Comparison of ENCODE assay signal across 2 cellular contexts in the genomic region with DNA sequence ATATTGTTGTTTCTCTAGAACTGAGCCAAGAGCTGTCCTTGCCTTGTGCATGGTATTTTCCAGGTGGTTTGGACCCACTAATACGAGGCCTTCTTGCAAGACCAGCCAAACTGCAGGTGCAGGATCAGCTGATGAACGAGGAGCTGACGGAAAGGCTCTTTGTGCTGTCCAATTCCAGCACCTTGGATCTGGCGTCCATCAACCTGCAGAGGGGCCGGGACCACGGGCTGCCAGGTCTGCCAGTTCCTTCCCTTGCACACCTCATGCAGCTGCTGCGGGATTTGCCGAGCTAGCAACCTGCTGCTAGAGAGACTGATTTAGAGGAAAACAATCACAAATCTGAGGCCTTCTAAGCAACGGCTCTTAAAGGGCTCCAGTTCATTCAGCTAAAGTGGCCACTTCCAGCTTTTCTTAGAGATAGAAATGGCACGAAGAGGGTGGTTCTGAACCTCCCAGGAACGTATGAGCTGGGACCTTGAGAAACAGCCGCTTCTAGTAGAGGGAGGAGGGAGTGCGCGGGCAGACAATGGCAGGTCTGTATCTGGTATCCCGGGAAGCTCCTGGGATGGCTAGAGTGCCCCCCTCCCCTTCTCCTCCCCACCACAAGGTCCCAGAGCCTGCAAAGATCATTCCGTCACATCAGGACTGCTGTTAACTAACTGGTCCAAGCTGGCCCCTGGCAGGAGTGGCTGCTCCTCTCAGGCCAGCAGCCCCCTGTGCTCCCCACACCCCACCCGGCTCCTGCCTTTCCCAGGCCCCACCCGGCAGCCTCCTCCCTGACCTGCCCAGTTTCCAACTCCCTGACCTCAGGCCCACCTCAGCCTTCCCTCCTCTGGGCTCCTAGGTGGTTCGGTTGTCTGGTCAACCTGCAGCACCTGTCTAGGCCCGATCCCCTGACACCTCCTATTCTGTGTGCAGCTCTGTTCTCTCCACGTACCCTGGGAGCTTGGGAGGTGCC.
TF ChIP-seq lines count a peak whose summit lies in the region.

No MANE protein-coding gene starts in this region.

TF ChIP-seq in GM23338, 12 proteins besides CTCF, POLR2A, EP300 and RAD21 (continues in another document):
- TF ChIP-seq, protein P1, sequence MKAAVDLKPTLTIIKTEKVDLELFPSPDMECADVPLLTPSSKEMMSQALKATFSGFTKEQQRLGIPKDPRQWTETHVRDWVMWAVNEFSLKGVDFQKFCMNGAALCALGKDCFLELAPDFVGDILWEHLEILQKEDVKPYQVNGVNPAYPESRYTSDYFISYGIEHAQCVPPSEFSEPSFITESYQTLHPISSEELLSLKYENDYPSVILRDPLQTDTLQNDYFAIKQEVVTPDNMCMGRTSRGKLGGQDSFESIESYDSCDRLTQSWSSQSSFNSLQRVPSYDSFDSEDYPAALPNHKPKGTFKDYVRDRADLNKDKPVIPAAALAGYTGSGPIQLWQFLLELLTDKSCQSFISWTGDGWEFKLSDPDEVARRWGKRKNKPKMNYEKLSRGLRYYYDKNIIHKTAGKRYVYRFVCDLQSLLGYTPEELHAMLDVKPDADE (IDR thresholded peaks at IDR 0.05), result no peak
- TF ChIP-seq STAT1 (IDR thresholded peaks at IDR 0.05; ENCODE audit: unreplicated experiment) (no peak), ZNF331 (CRISPR knock-in tag; IDR thresholded peaks at IDR 0.05; ENCODE audit: low read depth) (no peak), JUNB (IDR thresholded peaks at IDR 0.05; ENCODE audit: unreplicated experiment) (no peak), CREB1 (CRISPR knock-in tag; IDR thresholded peaks at IDR 0.05; ENCODE audit: low read depth) (no peak), NANOG (IDR thresholded peaks at IDR 0.05; ENCODE audit: borderline replicate concordance) (no peak)
- TF ChIP-seq, protein P2, sequence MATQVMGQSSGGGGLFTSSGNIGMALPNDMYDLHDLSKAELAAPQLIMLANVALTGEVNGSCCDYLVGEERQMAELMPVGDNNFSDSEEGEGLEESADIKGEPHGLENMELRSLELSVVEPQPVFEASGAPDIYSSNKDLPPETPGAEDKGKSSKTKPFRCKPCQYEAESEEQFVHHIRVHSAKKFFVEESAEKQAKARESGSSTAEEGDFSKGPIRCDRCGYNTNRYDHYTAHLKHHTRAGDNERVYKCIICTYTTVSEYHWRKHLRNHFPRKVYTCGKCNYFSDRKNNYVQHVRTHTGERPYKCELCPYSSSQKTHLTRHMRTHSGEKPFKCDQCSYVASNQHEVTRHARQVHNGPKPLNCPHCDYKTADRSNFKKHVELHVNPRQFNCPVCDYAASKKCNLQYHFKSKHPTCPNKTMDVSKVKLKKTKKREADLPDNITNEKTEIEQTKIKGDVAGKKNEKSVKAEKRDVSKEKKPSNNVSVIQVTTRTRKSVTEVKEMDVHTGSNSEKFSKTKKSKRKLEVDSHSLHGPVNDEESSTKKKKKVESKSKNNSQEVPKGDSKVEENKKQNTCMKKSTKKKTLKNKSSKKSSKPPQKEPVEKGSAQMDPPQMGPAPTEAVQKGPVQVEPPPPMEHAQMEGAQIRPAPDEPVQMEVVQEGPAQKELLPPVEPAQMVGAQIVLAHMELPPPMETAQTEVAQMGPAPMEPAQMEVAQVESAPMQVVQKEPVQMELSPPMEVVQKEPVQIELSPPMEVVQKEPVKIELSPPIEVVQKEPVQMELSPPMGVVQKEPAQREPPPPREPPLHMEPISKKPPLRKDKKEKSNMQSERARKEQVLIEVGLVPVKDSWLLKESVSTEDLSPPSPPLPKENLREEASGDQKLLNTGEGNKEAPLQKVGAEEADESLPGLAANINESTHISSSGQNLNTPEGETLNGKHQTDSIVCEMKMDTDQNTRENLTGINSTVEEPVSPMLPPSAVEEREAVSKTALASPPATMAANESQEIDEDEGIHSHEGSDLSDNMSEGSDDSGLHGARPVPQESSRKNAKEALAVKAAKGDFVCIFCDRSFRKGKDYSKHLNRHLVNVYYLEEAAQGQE (IDR thresholded peaks at IDR 0.05; ENCODE audit: unreplicated experiment), result no peak

TF ChIP-seq in H1, 55 proteins besides CTCF, POLR2A, EP300 and RAD21:
- TF ChIP-seq CHD2 (IDR thresholded peaks at IDR 0.05; ENCODE audit: low read length), result no peak
- TF ChIP-seq, protein P3, sequence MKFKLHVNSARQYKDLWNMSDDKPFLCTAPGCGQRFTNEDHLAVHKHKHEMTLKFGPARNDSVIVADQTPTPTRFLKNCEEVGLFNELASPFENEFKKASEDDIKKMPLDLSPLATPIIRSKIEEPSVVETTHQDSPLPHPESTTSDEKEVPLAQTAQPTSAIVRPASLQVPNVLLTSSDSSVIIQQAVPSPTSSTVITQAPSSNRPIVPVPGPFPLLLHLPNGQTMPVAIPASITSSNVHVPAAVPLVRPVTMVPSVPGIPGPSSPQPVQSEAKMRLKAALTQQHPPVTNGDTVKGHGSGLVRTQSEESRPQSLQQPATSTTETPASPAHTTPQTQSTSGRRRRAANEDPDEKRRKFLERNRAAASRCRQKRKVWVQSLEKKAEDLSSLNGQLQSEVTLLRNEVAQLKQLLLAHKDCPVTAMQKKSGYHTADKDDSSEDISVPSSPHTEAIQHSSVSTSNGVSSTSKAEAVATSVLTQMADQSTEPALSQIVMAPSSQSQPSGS (IDR thresholded peaks at IDR 0.05; ENCODE audit: low read length), result no peak
- no peak for TF ChIP-seq RXRA (IDR thresholded peaks at IDR 0.05; ENCODE audit: insufficient read depth, low read depth, low read length)
- TF ChIP-seq EGR1 (IDR thresholded peaks at IDR 0.05; ENCODE audit: borderline replicate concordance, low read depth, low read length), result no peak
- TF ChIP-seq BCL11A (IDR thresholded peaks at IDR 0.05; ENCODE audit: low read depth in 2 of 2, low read length in 2 of 2), result no peak
- no peak for TF ChIP-seq SIRT6 (IDR thresholded peaks at IDR 0.05; ENCODE audit: low read length)
- no peak for TF ChIP-seq ASH2L (IDR thresholded peaks at IDR 0.05; ENCODE audit: low read length)
- no peak for TF ChIP-seq NRF1 (IDR thresholded peaks at IDR 0.05; ENCODE audit: low read depth, low read length)
- no peak for TF ChIP-seq CTBP2 (IDR thresholded peaks at IDR 0.05; ENCODE audit: borderline replicate concordance, insufficient read depth, insufficient read length, low read length)
- no peak for TF ChIP-seq SIX5 (IDR thresholded peaks at IDR 0.05; ENCODE audit: low read depth, low read length)
- no peak for TF ChIP-seq USF2 (IDR thresholded peaks at IDR 0.05; ENCODE audit: low read length)
